21 cellular contexts compared by ENCODE assay signal in genomic region chr3:139764069-139764905, GRCh38.
DNase-seq lines count a peak whose midpoint lies in the region; FAIRE-seq and TF ChIP-seq lines count a peak whose summit lies in the region.
"Had no signal": no experiment of that assay in that cellular context is flagged by ENCODE, and none has a peak within 500 bp of the region (broad histone marks: within the 10 kb centered on the region; RNA-seq: fewer than 3 reads in every experiment).

No MANE protein-coding gene starts in this region.

- no peaks in the 10 kb centered on the region for H3K9me3 Mint-ChIP-seq in endothelial cell (ENCODE audit: unreplicated experiment)

- H3K4me2 ChIP-seq in osteoblast (ENCODE audit: insufficient read depth, low read length): peak overlapping the region; percentile 5
- H3K4me2 ChIP-seq: SK-N-SH had no signal

- H3K27me3 Mint-ChIP-seq in endothelial cell (ENCODE audit: unreplicated experiment): no peaks in the 10 kb centered on the region

- H3K27ac ChIP-seq in osteoblast (ENCODE audit: low read depth, low read length): peak overlapping the region; percentile 27
- H3K27ac ChIP-seq: colonic mucosa, gastroesophageal sphincter, pancreas had no signal

- TF ChIP-seq CTCF in osteoblast (IDR thresholded peaks at IDR 0.05; ENCODE audit: extremely low read depth, low read depth, low read length): no peak
- TF ChIP-seq CTCF in endothelial cell (IDR thresholded peaks at IDR 0.05; ENCODE audit: unreplicated experiment): no peak

- H3K27ac Mint-ChIP-seq in endothelial cell (ENCODE audit: unreplicated experiment): no peak overlapping the region

- H3K79me2 ChIP-seq in osteoblast (ENCODE audit: insufficient read depth, low read length): no peaks in the 10 kb centered on the region

- H3K4me1 Mint-ChIP-seq in endothelial cell (ENCODE audit: unreplicated experiment): no peaks in the 10 kb centered on the region

- H3K36me3 ChIP-seq in MG63 (no peaks in the 10 kb centered on the region), osteoblast (ENCODE audit: insufficient read depth, low read length) (no peaks in the 10 kb centered on the region)
- H3K36me3 ChIP-seq: colonic mucosa, gastroesophageal sphincter, pancreas had no signal

- no peak for FAIRE-seq in GM19239 (lab: Jason Lieb, UNC)
- FAIRE-seq: endothelial cell of umbilical vein, GM12878, pancreas, small intestine had no signal

- H3K36me3 Mint-ChIP-seq in endothelial cell (ENCODE audit: low read depth, unreplicated experiment): no peaks in the 10 kb centered on the region

- H3K9me3 ChIP-seq in MG63 (no peaks in the 10 kb centered on the region), osteoblast (ENCODE audit: low read depth, low read length) (no peaks in the 10 kb centered on the region)
- H3K9me3 ChIP-seq: colonic mucosa, gastroesophageal sphincter, pancreas, SK-N-SH had no signal

- H3K4me1 ChIP-seq in osteoblast (ENCODE audit: insufficient read depth, low read length): peaks cover 16% of the 10 kb centered on the region
- H3K4me1 ChIP-seq: colonic mucosa, gastroesophageal sphincter, pancreas had no signal

- H3K27me3 ChIP-seq in MG63 (no peaks in the 10 kb centered on the region), osteoblast (ENCODE audit: insufficient read depth, low read length) (peaks cover 21% of the 10 kb centered on the region)
- H3K27me3 ChIP-seq: colonic mucosa, gastroesophageal sphincter, pancreas had no signal

- H3K4me3 Mint-ChIP-seq in endothelial cell (ENCODE audit: unreplicated experiment): no peak overlapping the region

- no peak overlapping the region for H3K4me3 ChIP-seq in MG63
- no peak overlapping the region for H3K4me3 ChIP-seq in osteoblast (ENCODE audit: insufficient read depth, low read length)
- H3K4me3 ChIP-seq: colonic mucosa, gastroesophageal sphincter, GM12878, pancreas had no signal

- H2AFZ ChIP-seq in osteoblast (ENCODE audit: low read length): no peak overlapping the region

- H4K20me1 ChIP-seq in osteoblast (ENCODE audit: insufficient read depth, low read length): no peaks in the 10 kb centered on the region

- peak; percentile 73 for DNase-seq in H4 (ENCODE audit: low spot score)
- DNase-seq in MG63: peak; percentile 69
- DNase-seq in fibroblast of peridontal ligament (ENCODE audit: extremely low read depth): peak; percentile 41
- no peak for DNase-seq in osteoblast (ENCODE audit: insufficient read length, low spot score, missing footprints)
- no peak for DNase-seq in NCI-H2081 (lab: John Stamatoyannopoulos, UW)
- DNase-seq in endothelial cell (ENCODE audit: low spot score): no peak
- no peak for DNase-seq in GM19239 (ENCODE audit: insufficient read length, low spot score)
- DNase-seq: activated CD4-positive, alpha-beta T cell treated with anti-CD3 and anti-CD28 coated beads for 1 hour; activated gamma-delta T cell; colonic mucosa; COR-L47; GF-D8; NCI-H1417 treated with DMSO at 0.1 percent for 48 hours; NCI-H82; pancreas; SK-N-SH; small intestine; stimulated activated CD4-positive, alpha-beta T cell treated with anti-CD3 and anti-CD28 coated beads, Interleukin-4, amount 100 ng/mL, for 4 hours had no signal

Comparison
In these comparisons a context has a peak if more than half of its experiments do, and no peak if none do; other contexts are left out.
1. DNase-seq: peak in H4 (single experiment), MG63 (single experiment) and fibroblast of peridontal ligament (single experiment); none in osteoblast (single experiment), NCI-H2081 (0 of 2), endothelial cell (single experiment) and GM19239 (single experiment).